Comparison of ENCODE assay signal across 26 cellular contexts in the genomic region with DNA sequence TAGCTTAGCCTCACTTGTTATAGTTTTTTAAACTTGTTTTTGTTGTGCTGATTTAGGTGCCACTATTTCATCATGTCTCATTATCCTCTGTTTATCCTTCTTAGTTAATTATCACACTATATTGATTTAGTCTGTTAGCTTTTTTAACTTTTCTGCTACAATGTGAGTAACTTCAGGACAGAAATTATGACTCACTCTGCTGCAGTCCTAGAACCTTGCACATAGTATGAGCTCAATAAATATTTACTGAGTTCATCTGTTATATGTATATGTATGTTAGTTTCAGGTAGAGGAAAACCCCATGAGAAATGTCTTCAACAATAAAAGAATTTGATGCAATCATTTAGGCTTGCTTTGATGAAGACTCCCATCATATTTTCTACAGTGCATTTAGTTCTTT.
DNase-seq lines count a peak whose midpoint lies in the region; ATAC-seq and TF ChIP-seq lines count a peak whose summit lies in the region.
"Had no signal": no experiment of that assay in that cellular context is flagged by ENCODE, and none has a peak within 500 bp of the region (broad histone marks: within the 10 kb centered on the region; RNA-seq: fewer than 3 reads in every experiment).

No MANE protein-coding gene starts in this region.

- ATAC-seq in GM18861 (IDR thresholded peaks at IDR 0.05; ENCODE audit: unreplicated experiment) (peak; percentile 72), GM21619 (IDR thresholded peaks at IDR 0.05; ENCODE audit: unreplicated experiment) (peak; percentile 61), HG02981 (IDR thresholded peaks at IDR 0.05; ENCODE audit: unreplicated experiment) (peak; percentile 57), HG03457 (IDR thresholded peaks at IDR 0.05; ENCODE audit: unreplicated experiment) (peak; percentile 58), GM21390 (IDR thresholded peaks at IDR 0.05; ENCODE audit: unreplicated experiment) (no peak), HG03521 (IDR thresholded peaks at IDR 0.05; ENCODE audit: unreplicated experiment) (no peak)
- ATAC-seq: naive thymus-derived CD8-positive, alpha-beta T cell; stimulated activated memory B cell treated with anti-CD40 and anti-IgM and Interleukin-4, amounts not matched to agents 10 μg/mL and 1 μg/mL and 100 μg/mL, for 72 hours had no signal

- H3K4me1 Mint-ChIP-seq in chondrocyte (ENCODE audit: low read depth), result no peaks in the 10 kb centered on the region
- H3K4me1 Mint-ChIP-seq: activated B cell treated with CpG ODN at 0.5 μM for 24 hours; activated naive CD4-positive, alpha-beta T cell treated with anti-CD3 and anti-CD28 coated beads, Interleukin-2, amount 50 U/mL, for 24 hours; naive thymus-derived CD8-positive, alpha-beta T cell; stimulated activated memory B cell treated with anti-CD40 and anti-IgM and Interleukin-4, amounts not matched to agents 10 μg/mL and 1 μg/mL and 100 μg/mL, for 72 hours had no signal

- no peak for TF ChIP-seq CTCF in chondrocyte (IDR thresholded peaks at IDR 0.05)

- H3K4me3 Mint-ChIP-seq in chondrocyte (ENCODE audit: unreplicated experiment), result no peak overlapping the region
- H3K4me3 Mint-ChIP-seq: activated B cell treated with CpG ODN at 0.5 μM for 24 hours; activated naive CD4-positive, alpha-beta T cell treated with anti-CD3 and anti-CD28 coated beads, Interleukin-2, amount 50 U/mL, for 24 hours; endodermal cell; H9; naive thymus-derived CD8-positive, alpha-beta T cell; stimulated activated memory B cell treated with anti-CD40 and anti-IgM and Interleukin-4, amounts not matched to agents 10 μg/mL and 1 μg/mL and 100 μg/mL, for 72 hours had no signal

- H3K9me3 Mint-ChIP-seq in chondrocyte (ENCODE audit: low read depth), result peaks cover 2% of the 10 kb centered on the region
- H3K9me3 Mint-ChIP-seq: activated B cell treated with CpG ODN at 0.5 μM for 24 hours; activated naive CD4-positive, alpha-beta T cell treated with anti-CD3 and anti-CD28 coated beads, Interleukin-2, amount 50 U/mL, for 24 hours; endodermal cell; H9; stimulated activated memory B cell treated with anti-CD40 and anti-IgM and Interleukin-4, amounts not matched to agents 10 μg/mL and 1 μg/mL and 100 μg/mL, for 72 hours had no signal

- DNase-seq in chondrocyte (ENCODE audit: low spot score), result no peak
- DNase-seq in DMS 273 (lab: John Stamatoyannopoulos, UW; ENCODE audit: unreplicated experiment), result no peak
- DNase-seq: activated B cell treated with CpG ODN at 0.5 μM for 24 hours; activated CD8-positive, alpha-beta memory T cell treated with anti-CD3 and anti-CD28 coated beads, Interleukin-2, amount 50 U/mL, for 4 hours; AML-193; cortex of kidney; endodermal cell; esophagus squamous epithelium; H9; Karpas-422; left ventricle myocardium inferior; MV-4-11; naive thymus-derived CD8-positive, alpha-beta T cell; NCI-H1694; NCI-H2171 treated with DMSO at 0.1 percent for 48 hours; NCI-H524 treated with DMSO at 0.1 percent for 48 hours; SHP77 treated with DMSO at 0.1 percent for 48 hours; T-helper 9 cell had no signal

- no peak overlapping the region for H3K27ac Mint-ChIP-seq in chondrocyte (ENCODE audit: unreplicated experiment)
- H3K27ac Mint-ChIP-seq: activated B cell treated with CpG ODN at 0.5 μM for 24 hours; activated naive CD4-positive, alpha-beta T cell treated with anti-CD3 and anti-CD28 coated beads, Interleukin-2, amount 50 U/mL, for 24 hours; endodermal cell; H9; naive thymus-derived CD8-positive, alpha-beta T cell; stimulated activated memory B cell treated with anti-CD40 and anti-IgM and Interleukin-4, amounts not matched to agents 10 μg/mL and 1 μg/mL and 100 μg/mL, for 72 hours had no signal

- H3K27me3 Mint-ChIP-seq in chondrocyte (ENCODE audit: low read depth), result peaks cover 38% of the 10 kb centered on the region
- H3K27me3 Mint-ChIP-seq: activated B cell treated with CpG ODN at 0.5 μM for 24 hours; activated naive CD4-positive, alpha-beta T cell treated with anti-CD3 and anti-CD28 coated beads, Interleukin-2, amount 50 U/mL, for 24 hours; naive thymus-derived CD8-positive, alpha-beta T cell; stimulated activated memory B cell treated with anti-CD40 and anti-IgM and Interleukin-4, amounts not matched to agents 10 μg/mL and 1 μg/mL and 100 μg/mL, for 72 hours had no signal

- no peaks in the 10 kb centered on the region for H3K36me3 Mint-ChIP-seq in chondrocyte (ENCODE audit: low read depth)
- H3K36me3 Mint-ChIP-seq: activated naive CD4-positive, alpha-beta T cell treated with anti-CD3 and anti-CD28 coated beads, Interleukin-2, amount 50 U/mL, for 24 hours; naive thymus-derived CD8-positive, alpha-beta T cell; stimulated activated memory B cell treated with anti-CD40 and anti-IgM and Interleukin-4, amounts not matched to agents 10 μg/mL and 1 μg/mL and 100 μg/mL, for 72 hours had no signal

Comparison
In these comparisons a context has a peak if more than half of its experiments do, and no peak if none do; other contexts are left out.
1. ATAC-seq: peak in GM18861 (single experiment), GM21619 (single experiment), HG02981 (single experiment) and HG03457 (single experiment); none in GM21390 (single experiment) and HG03521 (single experiment).